ENCODE assay signal across 1 cellular context in the genomic region with DNA sequence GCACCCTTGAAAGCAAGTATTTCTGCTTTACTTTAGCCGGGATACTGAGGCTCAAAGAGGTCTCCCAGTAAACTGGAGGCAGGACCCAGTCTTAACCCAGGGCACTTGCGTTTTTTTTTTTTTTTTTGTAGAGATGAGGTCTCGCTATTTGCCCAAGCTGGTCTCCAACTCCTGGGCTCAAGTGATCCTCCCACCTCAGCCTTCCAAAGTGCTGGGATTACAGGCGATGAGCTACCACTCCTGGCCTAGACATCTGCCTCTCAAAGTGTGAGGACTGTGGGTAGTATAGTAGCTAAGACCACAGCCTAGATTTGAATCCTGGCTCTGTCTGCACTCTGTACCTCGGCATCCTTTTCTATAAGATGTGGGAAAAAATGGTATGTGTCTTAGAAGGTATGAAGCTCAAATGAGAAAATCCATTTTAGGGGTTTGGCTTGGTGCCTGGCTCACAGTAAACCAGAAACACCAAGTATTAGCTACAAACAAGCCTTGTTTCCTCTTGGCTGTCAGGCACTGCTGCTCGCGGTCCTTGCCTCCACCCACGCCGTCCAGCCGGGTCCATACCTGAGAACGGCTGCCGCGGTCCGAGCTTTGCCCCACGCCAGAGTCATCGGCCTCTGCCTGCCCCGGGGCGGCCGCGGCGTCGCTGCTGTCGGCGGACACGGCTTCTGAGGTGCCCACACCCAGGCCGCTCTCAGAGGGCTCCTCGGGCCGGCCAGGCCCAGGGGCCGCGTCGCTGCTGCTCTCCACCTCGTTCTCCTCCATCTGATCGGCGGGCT.
TF ChIP-seq lines count a peak whose summit lies in the region.

No MANE protein-coding gene starts in this region.

TF ChIP-seq in SK-N-SH, 30 proteins besides CTCF, POLR2A, EP300 and RAD21 (continued from another document):
- TF ChIP-seq SIN3A (IDR thresholded peaks at IDR 0.05; ENCODE audit: borderline replicate concordance, low read depth, low read length) = no peak
- TF ChIP-seq FOXJ3 (CRISPR knock-in tag; IDR thresholded peaks at IDR 0.05) = no peak
- no peak; the same call in 1 of the 2 replicates for TF ChIP-seq MXI1 (IDR thresholded peaks at IDR 0.05; ENCODE audit: low read depth, low read length)
- no peak for TF ChIP-seq YY1 (IDR thresholded peaks at IDR 0.05; ENCODE audit: low read depth)
- TF ChIP-seq NFIC (IDR thresholded peaks at IDR 0.05; ENCODE audit: borderline replicate concordance) = no peak
- TF ChIP-seq, protein P1, sequence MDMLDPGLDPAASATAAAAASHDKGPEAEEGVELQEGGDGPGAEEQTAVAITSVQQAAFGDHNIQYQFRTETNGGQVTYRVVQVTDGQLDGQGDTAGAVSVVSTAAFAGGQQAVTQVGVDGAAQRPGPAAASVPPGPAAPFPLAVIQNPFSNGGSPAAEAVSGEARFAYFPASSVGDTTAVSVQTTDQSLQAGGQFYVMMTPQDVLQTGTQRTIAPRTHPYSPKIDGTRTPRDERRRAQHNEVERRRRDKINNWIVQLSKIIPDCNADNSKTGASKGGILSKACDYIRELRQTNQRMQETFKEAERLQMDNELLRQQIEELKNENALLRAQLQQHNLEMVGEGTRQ (IDR thresholded peaks at IDR 0.05; ENCODE audit: borderline replicate concordance, low read depth, low read length) = no peak
- no peak for TF ChIP-seq TCF12 (IDR thresholded peaks at IDR 0.05)
- TF ChIP-seq FOXM1 (IDR thresholded peaks at IDR 0.05; ENCODE audit: low read depth) = no peak
- TF ChIP-seq EZH2phosphoT487 (IDR thresholded peaks at IDR 0.05; ENCODE audit: borderline replicate concordance, low read depth) = no peak
- TF ChIP-seq RXRA (IDR thresholded peaks at IDR 0.05; ENCODE audit: borderline replicate concordance, low read depth) = no peak
- no peak for TF ChIP-seq ELF1 (IDR thresholded peaks at IDR 0.05)
- no peak for TF ChIP-seq SMC3 (IDR thresholded peaks at IDR 0.05; ENCODE audit: low read depth, low read length)
- no peak for TF ChIP-seq JUND (IDR thresholded peaks at IDR 0.05)
- no peak for TF ChIP-seq CHD2 (IDR thresholded peaks at IDR 0.05; ENCODE audit: low read length, partially characterized antibody)
- TF ChIP-seq, protein P2, sequence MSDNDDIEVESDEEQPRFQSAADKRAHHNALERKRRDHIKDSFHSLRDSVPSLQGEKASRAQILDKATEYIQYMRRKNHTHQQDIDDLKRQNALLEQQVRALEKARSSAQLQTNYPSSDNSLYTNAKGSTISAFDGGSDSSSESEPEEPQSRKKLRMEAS (IDR thresholded peaks at IDR 0.05; ENCODE audit: low read depth) = no peak
- no peak for TF ChIP-seq MEF2A (IDR thresholded peaks at IDR 0.05; ENCODE audit: borderline replicate concordance, low read depth)
